ENCODE assay signal across 8 cellular contexts in the genomic region with DNA sequence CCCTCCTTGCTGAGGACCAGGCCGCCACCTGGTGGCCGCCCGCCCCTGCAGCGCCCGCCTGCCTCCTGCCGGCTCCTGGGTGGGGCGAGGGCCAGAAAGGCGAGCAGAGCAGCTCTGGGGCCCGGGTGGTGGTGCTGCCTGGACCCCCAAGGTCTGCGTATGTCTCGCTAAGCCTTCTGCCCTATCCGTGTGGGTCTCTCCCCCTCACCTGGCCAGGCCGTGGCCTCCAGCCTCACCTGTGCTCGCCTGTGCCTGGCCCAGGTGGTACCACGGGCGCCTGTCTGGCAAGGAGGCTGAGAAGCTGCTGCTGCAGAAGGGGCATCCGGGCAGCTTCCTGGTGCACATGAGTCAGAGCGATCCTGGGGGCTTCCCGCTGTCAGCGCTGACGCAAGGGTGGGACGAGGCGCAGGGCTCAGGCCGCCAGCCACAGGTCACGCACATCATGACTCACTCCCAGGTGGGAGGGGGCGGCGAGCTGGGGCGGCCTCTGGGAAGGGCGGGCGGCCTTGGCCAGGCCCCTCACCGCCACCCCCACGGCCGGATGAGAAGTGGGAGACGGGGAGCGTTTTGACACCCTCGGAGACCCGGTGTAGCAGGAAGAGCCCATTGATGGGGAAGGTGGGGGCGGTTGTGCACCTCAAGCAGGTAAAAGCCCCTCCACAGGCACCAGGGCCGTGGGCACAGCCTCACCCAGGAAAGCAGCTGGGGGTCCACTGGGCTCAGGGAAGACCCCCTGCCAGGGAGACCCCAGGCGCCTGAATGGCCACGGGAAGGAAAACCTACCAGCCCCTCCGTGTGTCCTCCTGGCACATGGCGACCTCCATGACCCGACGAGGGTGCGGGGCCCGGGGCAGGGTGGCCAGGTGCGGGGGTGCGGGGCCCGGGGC. TPM values are rescaled to one million over a fixed set of nuclear protein-coding genes. Genes with fewer than 3 reads are reported as not detected.
DNase-seq lines count a peak whose midpoint lies in the region; ATAC-seq, FAIRE-seq and TF ChIP-seq lines count a peak whose summit lies in the region.

No MANE protein-coding gene starts in this region.

- peak; percentile 76 for DNase-seq in EH (ENCODE audit: low read depth)
- peak; percentile 85 for DNase-seq in T-helper 22 cell (ENCODE audit: low read depth)
- DNase-seq in astrocyte (ENCODE audit: low read depth): peak; percentile 80
- peak; percentile 85 for DNase-seq in iPS-NIHi7 (ENCODE audit: extremely low spot score)
- peak; percentile 93 for DNase-seq in stimulated activated CD4-positive, alpha-beta T cell treated with anti-CD3 and anti-CD28 coated beads, Interleukin-2, amount 100 ng/mL, for 4 hours (ENCODE audit: low read depth)
- DNase-seq in NCI-H2029 treated with DMSO at 0.1 percent for 48 hours (lab: John Stamatoyannopoulos, UW): no peak

- H4K20me1 ChIP-seq in astrocyte (ENCODE audit: insufficient read depth, low read length): peaks cover 4% of the 10 kb centered on the region

- H3K9me3 Mint-ChIP-seq in astrocyte (ENCODE audit: unreplicated experiment): no peaks in the 10 kb centered on the region

- no peaks in the 10 kb centered on the region for H3K79me2 ChIP-seq in astrocyte (ENCODE audit: insufficient read depth, low read length)

- H3K36me3 Mint-ChIP-seq in astrocyte (ENCODE audit: low read depth, unreplicated experiment): peaks cover 2% of the 10 kb centered on the region

- H3K27ac Mint-ChIP-seq in astrocyte (ENCODE audit: unreplicated experiment): no peak overlapping the region

- H3K4me1 ChIP-seq in astrocyte (ENCODE audit: insufficient read depth, low read length): peaks cover 32% of the 10 kb centered on the region

- no peak overlapping the region for H2AFZ ChIP-seq in astrocyte (ENCODE audit: low read depth, low read length)

- peak overlapping the region; percentile 74 for H3K9ac ChIP-seq in astrocyte (ENCODE audit: low read length)

- FAIRE-seq in astrocyte (lab: Jason Lieb, UNC): no peak

- peaks cover 5% of the 10 kb centered on the region for H3K4me1 Mint-ChIP-seq in astrocyte (ENCODE audit: low read depth, unreplicated experiment)

- H3K4me3 ChIP-seq in astrocyte (ENCODE audit: insufficient read depth, low read depth, low read length): no peak overlapping the region

- H3K4me3 Mint-ChIP-seq in astrocyte (ENCODE audit: unreplicated experiment): no peak overlapping the region

- H3K9me3 ChIP-seq in astrocyte (ENCODE audit: insufficient read depth, low read depth, low read length): no peaks in the 10 kb centered on the region

- peak; percentile 73 for TF ChIP-seq RAD21 in Ishikawa (IDR thresholded peaks at IDR 0.05; ENCODE audit: low read depth)

- peak overlapping the region; percentile 75 for H3K27ac ChIP-seq in astrocyte (ENCODE audit: low read depth, low read length)

- H3K4me2 ChIP-seq in astrocyte (ENCODE audit: low read length): peak overlapping the region; percentile 79

- ATAC-seq in GM21528 (IDR thresholded peaks at IDR 0.05; ENCODE audit: low FRiP score, unreplicated experiment): peak; percentile 34

- H3K36me3 ChIP-seq in astrocyte (ENCODE audit: insufficient read depth, low read length): no peaks in the 10 kb centered on the region

- H3K27me3 Mint-ChIP-seq in astrocyte (ENCODE audit: low read depth, unreplicated experiment): peaks cover 4% of the 10 kb centered on the region

- peak; percentile 41 for TF ChIP-seq CTCF in astrocyte (IDR thresholded peaks at IDR 0.05; ENCODE audit: insufficient read depth, low read depth, low read length)

- no peaks in the 10 kb centered on the region for H3K27me3 ChIP-seq in astrocyte (ENCODE audit: insufficient read depth, low read length)

- TF ChIP-seq EP300 in Ishikawa (IDR thresholded peaks at IDR 0.05; ENCODE audit: borderline replicate concordance): peak; percentile 70; the same call in 1 of the 2 replicates

TF ChIP-seq in Ishikawa, 13 proteins besides CTCF, POLR2A, EP300 and RAD21:
- 0 out of 2 replicates have a peak, but pooled peaks have one; percentile 13 for TF ChIP-seq USF1 (IDR thresholded peaks at IDR 0.05)
- TF ChIP-seq ZBTB7A (IDR thresholded peaks at IDR 0.05; ENCODE audit: low read depth): peak; percentile 98
- no peak; the same call in 1 of the 2 replicates for TF ChIP-seq CREB1 (IDR thresholded peaks at IDR 0.05; ENCODE audit: low read depth)
- peak; percentile 38; the same call in 1 of the 2 replicates for TF ChIP-seq TEAD4 (IDR thresholded peaks at IDR 0.05)
- peak; percentile 68; the same call in 1 of the 2 replicates for TF ChIP-seq CEBPB (IDR thresholded peaks at IDR 0.05)
- TF ChIP-seq YY1 (IDR thresholded peaks at IDR 0.05; ENCODE audit: low read depth): no peak
- TF ChIP-seq, protein P1, sequence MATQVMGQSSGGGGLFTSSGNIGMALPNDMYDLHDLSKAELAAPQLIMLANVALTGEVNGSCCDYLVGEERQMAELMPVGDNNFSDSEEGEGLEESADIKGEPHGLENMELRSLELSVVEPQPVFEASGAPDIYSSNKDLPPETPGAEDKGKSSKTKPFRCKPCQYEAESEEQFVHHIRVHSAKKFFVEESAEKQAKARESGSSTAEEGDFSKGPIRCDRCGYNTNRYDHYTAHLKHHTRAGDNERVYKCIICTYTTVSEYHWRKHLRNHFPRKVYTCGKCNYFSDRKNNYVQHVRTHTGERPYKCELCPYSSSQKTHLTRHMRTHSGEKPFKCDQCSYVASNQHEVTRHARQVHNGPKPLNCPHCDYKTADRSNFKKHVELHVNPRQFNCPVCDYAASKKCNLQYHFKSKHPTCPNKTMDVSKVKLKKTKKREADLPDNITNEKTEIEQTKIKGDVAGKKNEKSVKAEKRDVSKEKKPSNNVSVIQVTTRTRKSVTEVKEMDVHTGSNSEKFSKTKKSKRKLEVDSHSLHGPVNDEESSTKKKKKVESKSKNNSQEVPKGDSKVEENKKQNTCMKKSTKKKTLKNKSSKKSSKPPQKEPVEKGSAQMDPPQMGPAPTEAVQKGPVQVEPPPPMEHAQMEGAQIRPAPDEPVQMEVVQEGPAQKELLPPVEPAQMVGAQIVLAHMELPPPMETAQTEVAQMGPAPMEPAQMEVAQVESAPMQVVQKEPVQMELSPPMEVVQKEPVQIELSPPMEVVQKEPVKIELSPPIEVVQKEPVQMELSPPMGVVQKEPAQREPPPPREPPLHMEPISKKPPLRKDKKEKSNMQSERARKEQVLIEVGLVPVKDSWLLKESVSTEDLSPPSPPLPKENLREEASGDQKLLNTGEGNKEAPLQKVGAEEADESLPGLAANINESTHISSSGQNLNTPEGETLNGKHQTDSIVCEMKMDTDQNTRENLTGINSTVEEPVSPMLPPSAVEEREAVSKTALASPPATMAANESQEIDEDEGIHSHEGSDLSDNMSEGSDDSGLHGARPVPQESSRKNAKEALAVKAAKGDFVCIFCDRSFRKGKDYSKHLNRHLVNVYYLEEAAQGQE (IDR thresholded peaks at IDR 0.05; ENCODE audit: low read depth): no peak
- no peak for TF ChIP-seq NFIC (IDR thresholded peaks at IDR 0.05)
- TF ChIP-seq FOXM1 (IDR thresholded peaks at IDR 0.05; ENCODE audit: borderline replicate concordance, low read depth): no peak
- TF ChIP-seq, protein P2, sequence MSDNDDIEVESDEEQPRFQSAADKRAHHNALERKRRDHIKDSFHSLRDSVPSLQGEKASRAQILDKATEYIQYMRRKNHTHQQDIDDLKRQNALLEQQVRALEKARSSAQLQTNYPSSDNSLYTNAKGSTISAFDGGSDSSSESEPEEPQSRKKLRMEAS (IDR thresholded peaks at IDR 0.05): peak; percentile 75
- TF ChIP-seq TCF12 (IDR thresholded peaks at IDR 0.05; ENCODE audit: low read depth): peak; percentile 89
- peak; percentile 51 for TF ChIP-seq EGR1 (IDR thresholded peaks at IDR 0.05)
- TF ChIP-seq TAF1 (IDR thresholded peaks at IDR 0.05; ENCODE audit: low read depth): no peak

RNA-seq across cellular contexts. Expression of gene RNF223, which starts 9.9 kb away (rescaled TPM):
- 0.18 and 0.38 TPM in 2 replicates for total RNA-seq in astrocyte

RNA-seq across cellular contexts. Expression of gene AGRN, which starts 44.3 kb away (rescaled TPM):
- 589 and 603 TPM in 2 replicates for total RNA-seq in astrocyte

RNA-seq across cellular contexts. Expression of gene ISG15, which starts 50.9 kb away (rescaled TPM):
- total RNA-seq in astrocyte: 1,830 and 1,896 TPM in 2 replicates

RNA-seq across cellular contexts. Expression of gene C1orf159, which starts 51.7 kb away (rescaled TPM):
- total RNA-seq in astrocyte: 10.6 and 13.9 TPM in 2 replicates
